ENCODE assay signal across 7 cellular contexts in genomic region chr2:64525323-64525625, GRCh38. TPM values are rescaled to one million over a fixed set of nuclear protein-coding genes. Genes with fewer than 3 reads are reported as not detected.
DNase-seq lines count a peak whose midpoint lies in the region; ATAC-seq and TF ChIP-seq lines count a peak whose summit lies in the region.

No MANE protein-coding gene starts in this region.

- H3K4me2 ChIP-seq in smooth muscle cell: peak overlapping the region; percentile 92

- peak overlapping the region; percentile 99 for H3K4me3 Mint-ChIP-seq in activated T-cell treated with anti-CD3 and anti-CD28 coated beads, Interleukin-2, amount 50 U/mL, for 24 hours

- H3K4me1 ChIP-seq in HUES64 (ENCODE audit: insufficient read depth, low read length): peaks cover 13% of the 10 kb centered on the region; the same call in 1 of the 2 replicates
- peaks cover 14% of the 10 kb centered on the region for H3K4me1 ChIP-seq in smooth muscle cell (ENCODE audit: low read depth)

- 9% methylated on average over 4 of the region's 4 CpGs for WGBS in HUES64
- whole genome bisulfite sequencing in smooth muscle cell (ENCODE audit: low lambda C conversion rate): 7% methylated on average over 4 of the region's 4 CpGs

- H3K36me3 ChIP-seq in HUES64 (ENCODE audit: insufficient read depth, low read length) (no peaks in the 10 kb centered on the region), smooth muscle cell (ENCODE audit: low read depth) (no peaks in the 10 kb centered on the region)

- H4K20me1 ChIP-seq in smooth muscle cell (ENCODE audit: low read depth): peaks cover 44% of the 10 kb centered on the region

- peaks cover 45% of the 10 kb centered on the region for H3K36me3 Mint-ChIP-seq in activated T-cell treated with anti-CD3 and anti-CD28 coated beads, Interleukin-2, amount 50 U/mL, for 24 hours (ENCODE audit: low read depth)

- H3K27me3 Mint-ChIP-seq in activated T-cell treated with anti-CD3 and anti-CD28 coated beads, Interleukin-2, amount 50 U/mL, for 24 hours: no peaks in the 10 kb centered on the region

- TF ChIP-seq CTCF in smooth muscle cell (IDR thresholded peaks at IDR 0.05; ENCODE audit: borderline replicate concordance, insufficient read depth, poor library complexity, severe bottlenecking): no peak

- no peaks in the 10 kb centered on the region for H3F3A ChIP-seq in smooth muscle cell (ENCODE audit: low read depth)

- H3K4me3 ChIP-seq in HUES64 (ENCODE audit: low read length) (peak overlapping the region; percentile 91), smooth muscle cell (peak overlapping the region; percentile 66)

- H3K27me3 ChIP-seq in HUES64 (ENCODE audit: insufficient read depth, low read length) (peaks cover 5% of the 10 kb centered on the region; the same call in 1 of the 2 replicates), smooth muscle cell (ENCODE audit: low read depth) (no peaks in the 10 kb centered on the region)

- H3K9me3 Mint-ChIP-seq in activated T-cell treated with anti-CD3 and anti-CD28 coated beads, Interleukin-2, amount 50 U/mL, for 24 hours: no peaks in the 10 kb centered on the region

- H3K4me1 Mint-ChIP-seq in activated T-cell treated with anti-CD3 and anti-CD28 coated beads, Interleukin-2, amount 50 U/mL, for 24 hours (ENCODE audit: low read depth): peaks cover 44% of the 10 kb centered on the region

- peak overlapping the region; percentile 100 for H3K27ac Mint-ChIP-seq in activated T-cell treated with anti-CD3 and anti-CD28 coated beads, Interleukin-2, amount 50 U/mL, for 24 hours

- peak overlapping the region; percentile 71 for H3K9ac ChIP-seq in HUES64 (ENCODE audit: low read depth, low read length)
- H3K9ac ChIP-seq in smooth muscle cell (ENCODE audit: low read depth): peak overlapping the region; percentile 92

- H3K27ac ChIP-seq in HUES64 (ENCODE audit: low read depth, low read length) (no peak overlapping the region; the same call in 1 of the 2 replicates), smooth muscle cell (ENCODE audit: low read depth) (peak overlapping the region; percentile 83)

- peaks cover 60% of the 10 kb centered on the region for H3K79me2 ChIP-seq in smooth muscle cell (ENCODE audit: low read depth)

- DNase-seq in activated T-cell treated with anti-CD3 and anti-CD28 coated beads, Interleukin-2, amount 50 U/mL, for 24 hours: no peak
- DNase-seq in globus pallidus (ENCODE audit: low spot score) (peak; percentile 16), smooth muscle cell (lab: John Stamatoyannopoulos, UW; ENCODE audit: unreplicated experiment) (no peak), HuH-7.5 (ENCODE audit: low spot score) (no peak)

- H3K9me3 ChIP-seq in HUES64 (ENCODE audit: insufficient read depth, low read depth, low read length) (no peaks in the 10 kb centered on the region), smooth muscle cell (replicated peaks; ENCODE audit: low read depth) (no peaks in the 10 kb centered on the region)

- ATAC-seq in GM18517 (IDR thresholded peaks at IDR 0.05; ENCODE audit: unreplicated experiment) (peak; percentile 32), HG02588 (IDR thresholded peaks at IDR 0.05; ENCODE audit: unreplicated experiment) (no peak)

- H2AFZ ChIP-seq in smooth muscle cell (ENCODE audit: low read depth): peak overlapping the region; percentile 79

RNA-seq across cellular contexts. Expression of gene AFTPH, which starts 1.1 kb away (rescaled TPM):
- polyA plus RNA-seq in HUES64 (2013, experiment 1 of 2): 10.8 TPM
- polyA plus RNA-seq in HUES64 (2013, experiment 2 of 2): 12.9 TPM
- 26.3 and 30.8 TPM in 2 replicates for total RNA-seq in smooth muscle cell
- polyA plus RNA-seq in smooth muscle cell: 5.2 and 5.5 TPM in 2 replicates
